Comparison of ENCODE assay signal across 12 cellular contexts in the genomic region with DNA sequence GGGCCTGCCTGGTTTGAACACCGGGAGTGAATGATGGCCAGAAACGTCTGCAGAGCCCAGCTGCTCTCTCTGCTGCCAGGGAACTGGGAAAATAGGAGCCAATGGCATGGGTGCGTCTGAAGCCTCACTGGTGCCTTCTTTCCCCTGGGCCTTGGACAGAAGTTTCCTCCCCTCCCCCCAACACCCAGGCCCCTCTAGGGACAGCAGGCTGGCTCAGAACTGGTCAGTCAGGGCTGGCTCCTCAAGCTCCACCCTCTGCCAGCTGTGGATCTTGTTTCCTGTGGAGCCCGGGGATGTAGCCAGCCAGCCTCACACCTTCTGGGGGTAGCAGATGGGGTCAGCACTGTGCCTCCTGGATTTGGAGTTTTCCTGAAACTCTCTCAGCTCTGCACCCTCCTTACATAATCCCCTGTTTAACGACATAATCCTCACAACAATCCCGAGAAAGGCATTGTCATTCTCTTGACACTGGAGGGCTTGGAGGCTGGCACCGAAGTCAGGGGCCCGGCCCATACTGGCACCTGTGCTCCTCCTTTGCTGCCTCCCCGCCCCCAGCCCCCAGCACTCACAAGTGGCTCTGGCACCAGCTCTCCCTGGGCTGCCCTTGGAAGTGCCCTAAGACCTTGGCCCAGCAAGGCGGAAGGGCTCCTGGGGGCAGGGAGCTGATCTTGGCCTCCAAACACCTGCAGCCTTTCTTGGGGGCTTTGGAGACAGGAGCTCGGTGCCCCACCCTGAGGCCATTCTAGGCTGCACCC. TPM values are rescaled to one million over a fixed set of nuclear protein-coding genes. Genes with fewer than 3 reads are reported as not detected.
DNase-seq lines count a peak whose midpoint lies in the region; ATAC-seq and TF ChIP-seq lines count a peak whose summit lies in the region.
"Had no signal": no experiment of that assay in that cellular context is flagged by ENCODE, and none has a peak within 500 bp of the region (broad histone marks: within the 10 kb centered on the region; RNA-seq: fewer than 3 reads in every experiment).

No MANE protein-coding gene starts in this region.

- CTCF ChIA-PET in SK-N-SH (lab: Yijun Ruan, JAX), result interaction anchor here (1.1 to 1.8 kb wide), 5 partner anchors 10 to 32 kb away, joined by 3 to 9 read pairs (median 4); no protein-coding TSS in a partner anchor

- H3K36me3 ChIP-seq in Karpas-422 (ENCODE audit: insufficient read depth, low read length) (no peaks in the 10 kb centered on the region), SK-N-SH (replicated peaks in 1 of 2; ENCODE audit: control insufficient read depth in 1 of 2, insufficient read depth in 2 of 2, low read length in 1 of 2) (no peaks in the 10 kb centered on the region), mesenchymal stem cell (ENCODE audit: control insufficient read depth in 1 of 2, insufficient read depth in 2 of 2, low read depth in 1 of 2, low read length in 2 of 2) (no peaks in the 10 kb centered on the region)

- H3K14ac ChIP-seq in mesenchymal stem cell (ENCODE audit: low read length in 2 of 2), result no peak overlapping the region

- no peaks in the 10 kb centered on the region for H3K9me3 ChIP-seq in Karpas-422 (ENCODE audit: low read length)
- H3K9me3 ChIP-seq in SK-N-SH, result no peaks in the 10 kb centered on the region
- no peaks in the 10 kb centered on the region for H3K9me3 ChIP-seq in mesenchymal stem cell (ENCODE audit: control insufficient read depth, low read length)

- H2BK12ac ChIP-seq in mesenchymal stem cell (ENCODE audit: low read length in 2 of 2), result no peak overlapping the region

- no peak overlapping the region for H2BK15ac ChIP-seq in mesenchymal stem cell (ENCODE audit: low read depth, poor library complexity, severe bottlenecking)

- peak overlapping the region; percentile 69 for H3K9ac ChIP-seq in Karpas-422 (ENCODE audit: low read length)
- H3K9ac ChIP-seq in SK-N-SH, result no peak overlapping the region
- H3K9ac ChIP-seq in mesenchymal stem cell (ENCODE audit: low read length), result no peak overlapping the region

- H3K23ac ChIP-seq in mesenchymal stem cell (ENCODE audit: low read length in 2 of 2), result no peak overlapping the region

- H3K27ac ChIP-seq in Karpas-422 (ENCODE audit: low read length), result peak overlapping the region; percentile 89
- H3K27ac ChIP-seq in SK-N-SH (ENCODE audit: low read depth in 2 of 2, low read length in 1 of 2), result peak overlapping the region in 1 of 2 experiments; percentile 66; a peak in 2 of 4 replicates
- H3K27ac ChIP-seq in substantia nigra (ENCODE audit: low read depth, low read length, poor library complexity, severe bottlenecking), result peak overlapping the region; percentile 90
- H3K27ac ChIP-seq in mesenchymal stem cell (ENCODE audit: low read length, poor library complexity, severe bottlenecking), result no peak overlapping the region

- H4K91ac ChIP-seq in mesenchymal stem cell (ENCODE audit: low read length), result no peak overlapping the region

- no peak overlapping the region for H2AK5ac ChIP-seq in mesenchymal stem cell (ENCODE audit: low read length, severe bottlenecking)

- H3K9me2 ChIP-seq in Karpas-422 (replicated peaks; ENCODE audit: insufficient read depth, low read length) (no peaks in the 10 kb centered on the region), SK-N-SH (no peaks in the 10 kb centered on the region)

- peak overlapping the region; percentile 76 for H3K4me2 ChIP-seq in Karpas-422 (ENCODE audit: low read depth, low read length, poor library complexity, severe bottlenecking)
- no peak overlapping the region for H3K4me2 ChIP-seq in SK-N-SH
- H3K4me2 ChIP-seq in mesenchymal stem cell (ENCODE audit: low read length, poor library complexity, severe bottlenecking), result no peak overlapping the region

- H4K8ac ChIP-seq in mesenchymal stem cell (ENCODE audit: low read length), result no peak overlapping the region

- no peak overlapping the region for H3K4ac ChIP-seq in mesenchymal stem cell (ENCODE audit: low read depth in 1 of 2, low read length in 2 of 2)

- no peak overlapping the region for H2BK5ac ChIP-seq in mesenchymal stem cell (ENCODE audit: low read depth, low read length, poor library complexity, severe bottlenecking)

- H3K79me1 ChIP-seq in mesenchymal stem cell (replicated peaks; ENCODE audit: low read length, poor library complexity, severe bottlenecking), result no peaks in the 10 kb centered on the region

- no peak overlapping the region for H3K18ac ChIP-seq in mesenchymal stem cell (ENCODE audit: low read depth in 1 of 2, low read length in 2 of 2)

- peaks cover 95% of the 10 kb centered on the region for H3K4me1 ChIP-seq in Karpas-422 (ENCODE audit: low read length)
- H3K4me1 ChIP-seq in SK-N-SH (ENCODE audit: control insufficient read depth in 1 of 2, insufficient read depth in 2 of 2, low read depth in 1 of 2, low read length in 1 of 2), result peaks cover 2 to 37% of the 10 kb centered on the region in 2 experiments; a peak in 2 of 4 replicates
- peaks cover 34% of the 10 kb centered on the region for H3K4me1 ChIP-seq in mesenchymal stem cell (ENCODE audit: control insufficient read depth, insufficient read depth, low read depth, low read length)

- no peak for TF ChIP-seq RAD21 in SK-N-SH (IDR thresholded peaks at IDR 0.05; ENCODE audit: low read length)

- 72% methylated on average over 8 of the region's 11 CpGs for WGBS in SK-N-SH (ENCODE audit: low lambda C conversion rate)
- 61% methylated on average over 11 of the region's 11 CpGs for WGBS in mesenchymal stem cell

- POLR2A ChIA-PET in SK-N-SH (lab: Yijun Ruan, JAX), result no interaction called here

- no peak for TF ChIP-seq CTCF in SK-N-SH (IDR thresholded peaks at IDR 0.05)

- H3K27me3 ChIP-seq in Karpas-422 (ENCODE audit: low read length), result no peaks in the 10 kb centered on the region
- no peaks in the 10 kb centered on the region for H3K27me3 ChIP-seq in SK-N-SH (ENCODE audit: insufficient read depth)
- peaks cover 4 to 28% of the 10 kb centered on the region in 2 experiments for H3K27me3 ChIP-seq in mesenchymal stem cell (ENCODE audit: control insufficient read depth in 1 of 2, insufficient read depth in 1 of 2, low read length in 2 of 2)

- H3K4me3 ChIP-seq in Karpas-422 (ENCODE audit: low read length) (peak overlapping the region; percentile 52; the same call in 1 of the 2 replicates), SK-N-SH (ENCODE audit: low read depth in 2 of 2, low read length in 1 of 2) (no peak overlapping the region), mesenchymal stem cell (ENCODE audit: insufficient read depth in 1 of 2, low read depth in 1 of 2, low read length in 2 of 2) (no peak overlapping the region)

- no peak for TF ChIP-seq EP300 in SK-N-SH (IDR thresholded peaks at IDR 0.05; ENCODE audit: borderline replicate concordance in 1 of 2, low read depth in 1 of 2, low read length in 1 of 2)

- no peak overlapping the region for H2AFZ ChIP-seq in Karpas-422 (ENCODE audit: low read length)
- no peak overlapping the region for H2AFZ ChIP-seq in SK-N-SH (ENCODE audit: low read depth)
- no peak overlapping the region for H2AFZ ChIP-seq in mesenchymal stem cell (ENCODE audit: low read depth, low read length)

- no peak overlapping the region for H2BK120ac ChIP-seq in mesenchymal stem cell (ENCODE audit: low read depth, low read length)

- DNase-seq in Karpas-422 (peak; percentile 52), SK-N-SH (peak; percentile 79), iPS-NIHi11 (ENCODE audit: low spot score) (peak; percentile 79), substantia nigra (lab: John Stamatoyannopoulos, UW) (peak in 28 of 49 donors; percentile 11 to 78 (median 38)), mesenchymal stem cell (no peak), AG08396 (ENCODE audit: low spot score) (no peak)
- DNase-seq: activated CD4-positive, alpha-beta T cell treated with anti-CD3 and anti-CD28 coated beads for 4 hours; activated naive CD8-positive, alpha-beta T cell treated with anti-CD3 and anti-CD28 coated beads, Interleukin-2, amount 10 ng/mL, durations not matched to agents 7 days and 5 days; NCI-H1048 had no signal

- no peak for ATAC-seq in HG03159 (IDR thresholded peaks at IDR 0.05; ENCODE audit: unreplicated experiment)
- ATAC-seq: HCT116 had no signal

- H3F3A ChIP-seq in SK-N-SH (replicated peaks; ENCODE audit: insufficient read depth), result peaks cover 3% of the 10 kb centered on the region

- no peaks in the 10 kb centered on the region; the same call in 1 of the 2 replicates for H3K79me2 ChIP-seq in Karpas-422 (ENCODE audit: low read length)
- H3K79me2 ChIP-seq in SK-N-SH (ENCODE audit: insufficient read depth), result no peaks in the 10 kb centered on the region

- H4K20me1 ChIP-seq in Karpas-422 (ENCODE audit: insufficient read depth, low read depth, low read length), result no peaks in the 10 kb centered on the region
- H4K20me1 ChIP-seq in SK-N-SH (ENCODE audit: insufficient read depth), result no peaks in the 10 kb centered on the region

TF ChIP-seq in SK-N-SH, 30 proteins besides CTCF, POLR2A, EP300 and RAD21:
- TF ChIP-seq CHD2 (IDR thresholded peaks at IDR 0.05; ENCODE audit: low read length, partially characterized antibody) (peak; percentile 32), TEAD4 (IDR thresholded peaks at IDR 0.05; ENCODE audit: borderline replicate concordance, insufficient read depth) (no peak)

RNA-seq across cellular contexts. Expression of gene LDB3, which starts 5.7 kb away (rescaled TPM):
- 8.3 and 15.5 TPM in 2 replicates for total RNA-seq in Karpas-422 (2014; rRNA removed; shearing (Covaris generic); ENCODE audit: low replicate concordance)
- polyA plus RNA-seq in SK-N-SH (2012; rRNA removed), result 0.48 and 0.73 TPM in 2 replicates
- 0.26 and 0.38 TPM in 2 replicates for polyA plus RNA-seq in SK-N-SH (2012; cell fraction: cytosol; rRNA removed)
- polyA plus RNA-seq in SK-N-SH (2012; cell fraction: nucleus; rRNA removed), result 1.3 and 1.7 TPM in 2 replicates
- polyA plus RNA-seq in mesenchymal stem cell (2013, experiment 1 of 2), result 0.03 TPM
- polyA plus RNA-seq in mesenchymal stem cell (2013, experiment 2 of 2), result 0.03 TPM
- total RNA-seq: activated naive CD8-positive, alpha-beta T cell treated with anti-CD3 and anti-CD28 coated beads, Interleukin-2, amount 10 ng/mL, durations not matched to agents 7 days and 5 days; endothelial cell of umbilical vein had no signal
- polyA plus RNA-seq: endothelial cell of umbilical vein had no signal

RNA-seq across cellular contexts. Expression of gene OPN4, which starts 19.7 kb away (rescaled TPM):
- total RNA-seq in Karpas-422 (2014; rRNA removed; shearing (Covaris generic); ENCODE audit: low replicate concordance), result not detected in 2 replicates
- 0.03 TPM in 1 of 2 replicates, not detected in the other for polyA plus RNA-seq in SK-N-SH (2012; rRNA removed)
- not detected in 2 replicates for polyA plus RNA-seq in SK-N-SH (2012; cell fraction: cytosol; rRNA removed)
- polyA plus RNA-seq in SK-N-SH (2012; cell fraction: nucleus; rRNA removed), result not detected in 2 replicates
- polyA plus RNA-seq in mesenchymal stem cell (2013, experiment 1 of 2), result not detected
- polyA plus RNA-seq in mesenchymal stem cell (2013, experiment 2 of 2), result not detected
- total RNA-seq: activated naive CD8-positive, alpha-beta T cell treated with anti-CD3 and anti-CD28 coated beads, Interleukin-2, amount 10 ng/mL, durations not matched to agents 7 days and 5 days; endothelial cell of umbilical vein had no signal
- polyA plus RNA-seq: endothelial cell of umbilical vein had no signal

Comparison
In these comparisons a context has a peak if more than half of its experiments do, and no peak if none do; other contexts are left out.
1. DNase-seq: peak in Karpas-422 (single experiment), SK-N-SH (single experiment), iPS-NIHi11 (single experiment) and substantia nigra (28 of 49); none in mesenchymal stem cell (single experiment) and AG08396 (single experiment).